ENCODE assay signal across 24 cellular contexts in the genomic region with DNA sequence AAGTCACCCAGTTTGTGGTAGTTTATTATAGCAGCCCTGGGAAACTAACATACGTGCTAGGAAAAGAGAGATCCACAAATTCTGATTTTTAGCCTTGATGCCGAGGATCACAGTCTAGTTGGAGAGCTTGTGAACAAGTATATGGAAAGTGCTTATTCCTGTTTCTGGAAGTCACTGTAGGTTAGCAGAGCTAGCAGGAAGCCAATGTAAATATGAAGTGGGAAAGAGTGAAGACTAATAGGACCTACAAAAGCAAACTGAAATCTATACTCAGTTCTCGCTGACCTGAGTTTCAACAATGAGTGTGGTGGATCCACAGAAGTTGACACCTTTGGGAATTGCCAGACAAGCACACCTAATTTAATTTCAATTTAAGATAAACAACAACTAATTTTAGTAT.
"Had no signal": no experiment of that assay in that cellular context is flagged by ENCODE, and none has a peak within 500 bp of the region (broad histone marks: within the 10 kb centered on the region; RNA-seq: fewer than 3 reads in every experiment).

No MANE protein-coding gene starts in this region.

- H3K27ac ChIP-seq: left lung, lower lobe of right lung, neutrophil, ovary, right atrium auricular region, right lobe of liver, stomach, testis, tibial nerve, uterus had no signal

- ATAC-seq: left colon; left lung; lower lobe of right lung; naive thymus-derived CD8-positive, alpha-beta T cell; right lobe of liver; stimulated activated naive B cell treated with anti-CD40 and anti-IgM and Interleukin-4, amounts not matched to agents 10 μg/mL and 1 μg/mL and 100 μg/mL, for 72 hours; stimulated activated naive CD8-positive, alpha-beta T cell treated with anti-CD3 and anti-CD28 coated beads, Interleukin-15, Interleukin-2, amounts not matched to agents 100 U/mL and 50 U/mL, for 24 hours had no signal

- DNase-seq: hypothalamus; immature natural killer cell; kidney; left colon; left lung; lower lobe of right lung; mammary epithelial cell; mesenchymal stem cell; naive thymus-derived CD8-positive, alpha-beta T cell; occipital lobe; ovary; right lobe of liver; stimulated activated CD4-positive, alpha-beta T cell treated with anti-CD3 and anti-CD28 coated beads, Interleukin-12 subunit alpha, Interleukin-12 subunit beta, amount 100 ng/mL, for 4 hours; stimulated activated CD4-positive, alpha-beta T cell treated with anti-CD3 and anti-CD28 coated beads, Interleukin-15, amount 100 ng/mL, for 24 hours; stimulated activated CD4-positive, alpha-beta T cell treated with anti-CD3 and anti-CD28 coated beads, Interleukin-2, amount 100 ng/mL, for 24 hours; stimulated activated CD4-positive, alpha-beta T cell treated with anti-CD3 and anti-CD28 coated beads, Interleukin-4, amount 100 ng/mL, for 1 hour; stimulated activated naive B cell treated with anti-CD40 and anti-IgM and Interleukin-4, amounts not matched to agents 10 μg/mL and 1 μg/mL and 100 μg/mL, for 72 hours; stimulated activated naive CD8-positive, alpha-beta T cell treated with anti-CD3 and anti-CD28 coated beads, Interleukin-15, Interleukin-2, amounts not matched to agents 100 U/mL and 50 U/mL, for 24 hours; stomach; testis; uterus had no signal

- H3K27me3 ChIP-seq: left lung, neutrophil, ovary, right atrium auricular region, right lobe of liver, stomach, testis, tibial nerve, uterus had no signal

- H3K4me3 ChIP-seq: left lung, lower lobe of right lung, ovary, right atrium auricular region, right lobe of liver, stomach, testis, tibial nerve, uterus had no signal

- H3K36me3 ChIP-seq: left lung, lower lobe of right lung, neutrophil, ovary, right atrium auricular region, right lobe of liver, stomach, tibial nerve, uterus had no signal

- H3K4me1 ChIP-seq: left lung, lower lobe of right lung, right atrium auricular region, testis, tibial nerve, uterus had no signal

- H3K9me3 ChIP-seq: left lung, lower lobe of right lung, neutrophil, ovary, right atrium auricular region, right lobe of liver, stomach, testis, tibial nerve, uterus had no signal
